In genomic region chr10:134205-134742, GRCh38 we compare ENCODE assay signal across 8 cellular contexts. TPM values are rescaled to one million over a fixed set of nuclear protein-coding genes. Genes with fewer than 3 reads are reported as not detected.
A peak's percentile ranks its signal among the peaks of the same experiment; 100 is the strongest.
DNase-seq lines count a peak whose midpoint lies in the region; ATAC-seq, FAIRE-seq and TF ChIP-seq lines count a peak whose summit lies in the region.

No MANE protein-coding gene starts in this region.

- H3K27me3 ChIP-seq in endothelial cell of umbilical vein (ENCODE audit: control insufficient read depth in 2 of 2, insufficient read depth in 2 of 2, low read length in 2 of 2), result no peaks in the 10 kb centered on the region

- dilution Hi-C loops in endothelial cell of umbilical vein (cut with MboI; ENCODE audit: extremely low pct_ligation_motif_present, low sequenced_read_pairs), result no loop called here

- BruUV-seq in endothelial cell of umbilical vein (replicated peaks; lab: Mats Ljungman, UMichigan), result no TSS peak

- DNase-seq in DMS53 (lab: John Stamatoyannopoulos, UW), result peak; percentile 72
- DNase-seq in T-helper 17 cell, result peak in 2 of 3 donors; percentile 9 to 11
- peak; percentile 48 for DNase-seq in endothelial cell of umbilical vein (ENCODE audit: low read depth, low spot score)
- DNase-seq in LoVo (ENCODE audit: low spot score), result no peak
- DNase-seq in AG08396 (ENCODE audit: low spot score), result no peak

- no peak for FAIRE-seq in endothelial cell of umbilical vein (lab: Jason Lieb, UNC)

- ATAC-seq in GM19328 (IDR thresholded peaks at IDR 0.05; ENCODE audit: unreplicated experiment) (peak; percentile 17), HG03432 (IDR thresholded peaks at IDR 0.05; ENCODE audit: unreplicated experiment) (peak; percentile 25), T-helper 17 cell (peak; percentile 3)

- H3K4me3 Mint-ChIP-seq in T-helper 17 cell (peak overlapping the region; percentile 86), nephron (peak overlapping the region; percentile 83 to 97 (median 96))

- no peaks in the 10 kb centered on the region for H3K9me1 ChIP-seq in endothelial cell of umbilical vein (replicated peaks; ENCODE audit: control insufficient read depth, extremely low read depth, insufficient read depth, low read length)

- TF ChIP-seq CTCF in endothelial cell of umbilical vein (IDR thresholded peaks at IDR 0.05; ENCODE audit: extremely low read depth in 1 of 2, insufficient read depth in 1 of 2, low read depth in 1 of 2, low read length in 2 of 2) (no peak), nephron (IDR thresholded peaks at IDR 0.05; ENCODE audit: unreplicated experiment in 3 of 3) (no peak)

- CTCF ChIA-PET in endothelial cell of umbilical vein (lab: Charles Lee), result interaction anchor here (0.6 kb wide), 1 partner anchor 59 kb away, joined by 3 read pairs; no protein-coding TSS in a partner anchor

- no peaks in the 10 kb centered on the region for H3K9me3 Mint-ChIP-seq in nephron

- peak overlapping the region; percentile 54 for H3K27ac Mint-ChIP-seq in T-helper 17 cell
- peak overlapping the region; percentile 96 to 99 (median 98) for H3K27ac Mint-ChIP-seq in nephron

- H3K36me3 Mint-ChIP-seq in T-helper 17 cell (ENCODE audit: low read depth) (no peaks in the 10 kb centered on the region), nephron (ENCODE audit: low read depth) (no peaks in the 10 kb centered on the region)

- peak overlapping the region; percentile 98 for H3K4me2 ChIP-seq in endothelial cell of umbilical vein (ENCODE audit: insufficient read depth, low read length)

- H3K9me3 ChIP-seq in T-helper 17 cell (ENCODE audit: control insufficient read depth, low read length, poor library complexity, severe bottlenecking), result no peaks in the 10 kb centered on the region
- H3K9me3 ChIP-seq in endothelial cell of umbilical vein (replicated peaks; ENCODE audit: control insufficient read depth, insufficient read depth, low read length), result no peaks in the 10 kb centered on the region

- no peak for TF ChIP-seq POLR2A in endothelial cell of umbilical vein (IDR thresholded peaks at IDR 0.05; ENCODE audit: low read depth, low read length)

- peaks cover 40% of the 10 kb centered on the region for H3K79me2 ChIP-seq in endothelial cell of umbilical vein (ENCODE audit: control insufficient read depth, insufficient read depth, low read length)

- intact Hi-C loops in endothelial cell of umbilical vein (cut with micrococcal nuclease), result no loop called here

- POLR2A ChIA-PET in endothelial cell of umbilical vein (lab: Charles Lee), result no interaction called here

- H3K9ac ChIP-seq in endothelial cell of umbilical vein (replicated peaks; ENCODE audit: extremely low read depth, insufficient read depth, low read length), result peak overlapping the region; percentile 87

- H3K27ac ChIP-seq in endothelial cell of umbilical vein (ENCODE audit: insufficient read depth, low read depth, low read length), result peak overlapping the region; percentile 74

- no peaks in the 10 kb centered on the region for H3K36me3 ChIP-seq in endothelial cell of umbilical vein (ENCODE audit: control insufficient read depth in 2 of 2, extremely low read depth in 1 of 2, insufficient read depth in 2 of 2, low read length in 2 of 2)

- H3K27me3 Mint-ChIP-seq in T-helper 17 cell (no peaks in the 10 kb centered on the region), nephron (ENCODE audit: low read depth) (no peaks in the 10 kb centered on the region)

- peaks cover 3% of the 10 kb centered on the region for H4K20me1 ChIP-seq in endothelial cell of umbilical vein (replicated peaks; ENCODE audit: control insufficient read depth, extremely low read depth, insufficient read depth, low read length)

- peak overlapping the region; percentile 86 for H2AFZ ChIP-seq in endothelial cell of umbilical vein (ENCODE audit: low read depth, low read length)

- H3K4me3 ChIP-seq in endothelial cell of umbilical vein (replicated peaks in 1 of 3; ENCODE audit: insufficient read depth in 1 of 3, low read depth in 1 of 3, low read length in 3 of 3), result peak overlapping the region; percentile 39 to 96 (median 88)

- H3K4me1 ChIP-seq in endothelial cell of umbilical vein (ENCODE audit: control insufficient read depth, extremely low read depth, insufficient read depth, low read length), result peaks cover 35% of the 10 kb centered on the region

- H3K4me1 Mint-ChIP-seq in T-helper 17 cell (peaks cover 24% of the 10 kb centered on the region), nephron (peaks cover 41% of the 10 kb centered on the region)

TF ChIP-seq in endothelial cell of umbilical vein, 7 proteins besides CTCF, POLR2A, EP300 and RAD21:
- TF ChIP-seq MYC (IDR thresholded peaks at IDR 0.05; ENCODE audit: low read depth, low read length) (no peak), EZH2 (IDR thresholded peaks at IDR 0.05; ENCODE audit: borderline replicate concordance, low read depth, low read length, severe bottlenecking) (no peak), MAX (IDR thresholded peaks at IDR 0.05; ENCODE audit: insufficient read depth, insufficient read length) (no peak), GATA2 (IDR thresholded peaks at IDR 0.05; ENCODE audit: insufficient read depth, insufficient read length, low read depth, low read length) (no peak), POLR2AphosphoS5 (IDR thresholded peaks at IDR 0.05; ENCODE audit: insufficient read depth, low read depth, low read length) (no peak), FOS (IDR thresholded peaks at IDR 0.05; ENCODE audit: borderline replicate concordance, insufficient read depth, low read length) (no peak), JUN (IDR thresholded peaks at IDR 0.05; ENCODE audit: borderline replicate concordance, insufficient read depth, insufficient read length, low read depth) (no peak)

RNA-seq across cellular contexts. Expression of gene ZMYND11, which starts 1.0 kb away (rescaled TPM):
- total RNA-seq in T-helper 17 cell (10 to 100 TPM; 41.3 TPM), endothelial cell of umbilical vein (50.9 and 56.0 TPM in 2 replicates)
- 13.2 and 17.0 TPM in 2 replicates for polyA plus RNA-seq in endothelial cell of umbilical vein
- polyA plus RNA-seq in endothelial cell of umbilical vein (2011; cell fraction: cytosol; rRNA removed), result 29.3 and 31.2 TPM in 2 replicates
- polyA plus RNA-seq in endothelial cell of umbilical vein (2011; cell fraction: nucleus; rRNA removed), result 54.6 and 69.7 TPM in 2 replicates
- polyA plus RNA-seq in endothelial cell of umbilical vein (2012), result 48.1 and 49.8 TPM in 2 replicates
- polyA minus RNA-seq in endothelial cell of umbilical vein, result 30.4 and 35.3 TPM in 2 replicates
- 12.9 TPM for polyA minus RNA-seq in endothelial cell of umbilical vein (2011; cell fraction: cytosol; rRNA and poly(A)+ RNA removed)
- 16.6 and 20.9 TPM in 2 replicates for polyA minus RNA-seq in endothelial cell of umbilical vein (2011; cell fraction: nucleus; rRNA and poly(A)+ RNA removed)

Comparison
In these comparisons a context has a peak if more than half of its experiments do, and no peak if none do; other contexts are left out.
1. DNase-seq: peak in DMS53 (single experiment), T-helper 17 cell (2 of 3) and endothelial cell of umbilical vein (single experiment); none in LoVo (single experiment) and AG08396 (single experiment).
2. Peak in every context shown above with its lines, with median percentiles within 50 percentile points of each other: ATAC-seq.